ENCODE assay signal across 1 cellular context in genomic region chr1:231240883-231241735, GRCh38.
TF ChIP-seq lines count a peak whose summit lies in the region.

GNPAT (plus strand) TSS chr1:231241212; CDS start chr1:231241379, 167 bp downstream.

TF ChIP-seq in HepG2, 621 proteins besides CTCF, POLR2A, EP300 and RAD21 (continued from another document and continues in another):
- TF ChIP-seq ZBED4 (CRISPR knock-in tag; IDR thresholded peaks at IDR 0.05; ENCODE audit: borderline replicate concordance) (no peak; the same call in 1 of the 2 replicates), ZNF878 (CRISPR knock-in tag; IDR thresholded peaks at IDR 0.05) (0 out of 2 replicates have a peak, but pooled peaks have one; percentile 24), REL (CRISPR knock-in tag; conservative IDR thresholded peaks at IDR 0.05) (no peak), HCFC1 (IDR thresholded peaks at IDR 0.05; ENCODE audit: low read depth, low read length) (no peak), ZNF772 (CRISPR knock-in tag; IDR thresholded peaks at IDR 0.05) (peak; percentile 30; the same call in 1 of the 2 replicates), CERS6 (CRISPR knock-in tag; IDR thresholded peaks at IDR 0.05) (no peak), PHF5A (CRISPR knock-in tag; IDR thresholded peaks at IDR 0.05; ENCODE audit: low read depth, unreplicated experiment) (no peak), PCBP1 (IDR thresholded peaks at IDR 0.05; ENCODE audit: borderline replicate concordance, low read depth, low read length) (no peak), AKAP8 (CRISPR knock-in tag; IDR thresholded peaks at IDR 0.05) (no peak), MAF1 (CRISPR knock-in tag; IDR thresholded peaks at IDR 0.05; ENCODE audit: borderline replicate concordance) (no peak), ZFP1 (CRISPR knock-in tag; IDR thresholded peaks at IDR 0.05) (0 out of 2 replicates have a peak, but pooled peaks have one; percentile 33), TBX2 (CRISPR knock-in tag; IDR thresholded peaks at IDR 0.05; ENCODE audit: borderline replicate concordance) (peak; percentile 75), GTF3A (CRISPR knock-in tag; conservative IDR thresholded peaks at IDR 0.05) (peak; percentile 67; the same call in 1 of the 2 replicates), GATA4 (IDR thresholded peaks at IDR 0.05; ENCODE audit: borderline replicate concordance, low read depth) (0 out of 2 replicates have a peak, but pooled peaks have one; percentile 45), ZMAT3 (CRISPR knock-in tag; conservative IDR thresholded peaks at IDR 0.05) (peak; percentile 75; the same call in 1 of the 2 replicates), ZNF549 (CRISPR knock-in tag; IDR thresholded peaks at IDR 0.05) (no peak), BHLHE40 (IDR thresholded peaks at IDR 0.05; ENCODE audit: low read length) (no peak), CC2D1A (CRISPR knock-in tag; IDR thresholded peaks at IDR 0.05) (no peak), ZNF724P (CRISPR knock-in tag; IDR thresholded peaks at IDR 0.05; ENCODE audit: borderline replicate concordance) (no peak), TP53 (CRISPR knock-in tag; conservative IDR thresholded peaks at IDR 0.05) (no peak), GABPA (IDR thresholded peaks at IDR 0.05; ENCODE audit: low read depth, low read length) (peak; percentile 49), GABPA (CRISPR knock-in tag; IDR thresholded peaks at IDR 0.05; ENCODE audit: low read depth) (peak; percentile 80), ZNF292 (CRISPR knock-in tag; IDR thresholded peaks at IDR 0.05; ENCODE audit: borderline replicate concordance, low read depth) (0 out of 2 replicates have a peak, but pooled peaks have one; percentile 36), KDM5B (CRISPR knock-in tag; IDR thresholded peaks at IDR 0.05; ENCODE audit: borderline replicate concordance) (peak; percentile 70; the same call in 1 of the 2 replicates), ZNF615 (CRISPR knock-in tag; IDR thresholded peaks at IDR 0.05; ENCODE audit: borderline replicate concordance) (0 out of 2 replicates have a peak, but pooled peaks have one; percentile 81)
- TF ChIP-seq, protein P1, sequence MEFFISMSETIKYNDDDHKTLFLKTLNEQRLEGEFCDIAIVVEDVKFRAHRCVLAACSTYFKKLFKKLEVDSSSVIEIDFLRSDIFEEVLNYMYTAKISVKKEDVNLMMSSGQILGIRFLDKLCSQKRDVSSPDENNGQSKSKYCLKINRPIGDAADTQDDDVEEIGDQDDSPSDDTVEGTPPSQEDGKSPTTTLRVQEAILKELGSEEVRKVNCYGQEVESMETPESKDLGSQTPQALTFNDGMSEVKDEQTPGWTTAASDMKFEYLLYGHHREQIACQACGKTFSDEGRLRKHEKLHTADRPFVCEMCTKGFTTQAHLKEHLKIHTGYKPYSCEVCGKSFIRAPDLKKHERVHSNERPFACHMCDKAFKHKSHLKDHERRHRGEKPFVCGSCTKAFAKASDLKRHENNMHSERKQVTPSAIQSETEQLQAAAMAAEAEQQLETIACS (CRISPR knock-in tag; IDR thresholded peaks at IDR 0.05), result no peak
- TF ChIP-seq, protein P2, sequence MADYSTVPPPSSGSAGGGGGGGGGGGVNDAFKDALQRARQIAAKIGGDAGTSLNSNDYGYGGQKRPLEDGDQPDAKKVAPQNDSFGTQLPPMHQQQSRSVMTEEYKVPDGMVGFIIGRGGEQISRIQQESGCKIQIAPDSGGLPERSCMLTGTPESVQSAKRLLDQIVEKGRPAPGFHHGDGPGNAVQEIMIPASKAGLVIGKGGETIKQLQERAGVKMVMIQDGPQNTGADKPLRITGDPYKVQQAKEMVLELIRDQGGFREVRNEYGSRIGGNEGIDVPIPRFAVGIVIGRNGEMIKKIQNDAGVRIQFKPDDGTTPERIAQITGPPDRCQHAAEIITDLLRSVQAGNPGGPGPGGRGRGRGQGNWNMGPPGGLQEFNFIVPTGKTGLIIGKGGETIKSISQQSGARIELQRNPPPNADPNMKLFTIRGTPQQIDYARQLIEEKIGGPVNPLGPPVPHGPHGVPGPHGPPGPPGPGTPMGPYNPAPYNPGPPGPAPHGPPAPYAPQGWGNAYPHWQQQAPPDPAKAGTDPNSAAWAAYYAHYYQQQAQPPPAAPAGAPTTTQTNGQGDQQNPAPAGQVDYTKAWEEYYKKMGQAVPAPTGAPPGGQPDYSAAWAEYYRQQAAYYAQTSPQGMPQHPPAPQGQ (CRISPR knock-in tag; IDR thresholded peaks at IDR 0.05; ENCODE audit: borderline replicate concordance), result no peak
- TF ChIP-seq, protein P3, sequence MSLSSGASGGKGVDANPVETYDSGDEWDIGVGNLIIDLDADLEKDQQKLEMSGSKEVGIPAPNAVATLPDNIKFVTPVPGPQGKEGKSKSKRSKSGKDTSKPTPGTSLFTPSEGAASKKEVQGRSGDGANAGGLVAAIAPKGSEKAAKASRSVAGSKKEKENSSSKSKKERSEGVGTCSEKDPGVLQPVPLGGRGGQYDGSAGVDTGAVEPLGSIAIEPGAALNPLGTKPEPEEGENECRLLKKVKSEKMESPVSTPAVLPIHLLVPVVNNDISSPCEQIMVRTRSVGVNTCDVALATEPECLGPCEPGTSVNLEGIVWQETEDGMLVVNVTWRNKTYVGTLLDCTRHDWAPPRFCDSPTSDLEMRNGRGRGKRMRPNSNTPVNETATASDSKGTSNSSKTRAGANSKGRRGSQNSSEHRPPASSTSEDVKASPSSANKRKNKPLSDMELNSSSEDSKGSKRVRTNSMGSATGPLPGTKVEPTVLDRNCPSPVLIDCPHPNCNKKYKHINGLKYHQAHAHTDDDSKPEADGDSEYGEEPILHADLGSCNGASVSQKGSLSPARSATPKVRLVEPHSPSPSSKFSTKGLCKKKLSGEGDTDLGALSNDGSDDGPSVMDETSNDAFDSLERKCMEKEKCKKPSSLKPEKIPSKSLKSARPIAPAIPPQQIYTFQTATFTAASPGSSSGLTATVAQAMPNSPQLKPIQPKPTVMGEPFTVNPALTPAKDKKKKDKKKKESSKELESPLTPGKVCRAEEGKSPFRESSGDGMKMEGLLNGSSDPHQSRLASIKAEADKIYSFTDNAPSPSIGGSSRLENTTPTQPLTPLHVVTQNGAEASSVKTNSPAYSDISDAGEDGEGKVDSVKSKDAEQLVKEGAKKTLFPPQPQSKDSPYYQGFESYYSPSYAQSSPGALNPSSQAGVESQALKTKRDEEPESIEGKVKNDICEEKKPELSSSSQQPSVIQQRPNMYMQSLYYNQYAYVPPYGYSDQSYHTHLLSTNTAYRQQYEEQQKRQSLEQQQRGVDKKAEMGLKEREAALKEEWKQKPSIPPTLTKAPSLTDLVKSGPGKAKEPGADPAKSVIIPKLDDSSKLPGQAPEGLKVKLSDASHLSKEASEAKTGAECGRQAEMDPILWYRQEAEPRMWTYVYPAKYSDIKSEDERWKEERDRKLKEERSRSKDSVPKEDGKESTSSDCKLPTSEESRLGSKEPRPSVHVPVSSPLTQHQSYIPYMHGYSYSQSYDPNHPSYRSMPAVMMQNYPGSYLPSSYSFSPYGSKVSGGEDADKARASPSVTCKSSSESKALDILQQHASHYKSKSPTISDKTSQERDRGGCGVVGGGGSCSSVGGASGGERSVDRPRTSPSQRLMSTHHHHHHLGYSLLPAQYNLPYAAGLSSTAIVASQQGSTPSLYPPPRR (CRISPR knock-in tag; IDR thresholded peaks at IDR 0.05; ENCODE audit: borderline replicate concordance), result peak; percentile 64; the same call in 1 of the 2 replicates
- TF ChIP-seq, protein P4, sequence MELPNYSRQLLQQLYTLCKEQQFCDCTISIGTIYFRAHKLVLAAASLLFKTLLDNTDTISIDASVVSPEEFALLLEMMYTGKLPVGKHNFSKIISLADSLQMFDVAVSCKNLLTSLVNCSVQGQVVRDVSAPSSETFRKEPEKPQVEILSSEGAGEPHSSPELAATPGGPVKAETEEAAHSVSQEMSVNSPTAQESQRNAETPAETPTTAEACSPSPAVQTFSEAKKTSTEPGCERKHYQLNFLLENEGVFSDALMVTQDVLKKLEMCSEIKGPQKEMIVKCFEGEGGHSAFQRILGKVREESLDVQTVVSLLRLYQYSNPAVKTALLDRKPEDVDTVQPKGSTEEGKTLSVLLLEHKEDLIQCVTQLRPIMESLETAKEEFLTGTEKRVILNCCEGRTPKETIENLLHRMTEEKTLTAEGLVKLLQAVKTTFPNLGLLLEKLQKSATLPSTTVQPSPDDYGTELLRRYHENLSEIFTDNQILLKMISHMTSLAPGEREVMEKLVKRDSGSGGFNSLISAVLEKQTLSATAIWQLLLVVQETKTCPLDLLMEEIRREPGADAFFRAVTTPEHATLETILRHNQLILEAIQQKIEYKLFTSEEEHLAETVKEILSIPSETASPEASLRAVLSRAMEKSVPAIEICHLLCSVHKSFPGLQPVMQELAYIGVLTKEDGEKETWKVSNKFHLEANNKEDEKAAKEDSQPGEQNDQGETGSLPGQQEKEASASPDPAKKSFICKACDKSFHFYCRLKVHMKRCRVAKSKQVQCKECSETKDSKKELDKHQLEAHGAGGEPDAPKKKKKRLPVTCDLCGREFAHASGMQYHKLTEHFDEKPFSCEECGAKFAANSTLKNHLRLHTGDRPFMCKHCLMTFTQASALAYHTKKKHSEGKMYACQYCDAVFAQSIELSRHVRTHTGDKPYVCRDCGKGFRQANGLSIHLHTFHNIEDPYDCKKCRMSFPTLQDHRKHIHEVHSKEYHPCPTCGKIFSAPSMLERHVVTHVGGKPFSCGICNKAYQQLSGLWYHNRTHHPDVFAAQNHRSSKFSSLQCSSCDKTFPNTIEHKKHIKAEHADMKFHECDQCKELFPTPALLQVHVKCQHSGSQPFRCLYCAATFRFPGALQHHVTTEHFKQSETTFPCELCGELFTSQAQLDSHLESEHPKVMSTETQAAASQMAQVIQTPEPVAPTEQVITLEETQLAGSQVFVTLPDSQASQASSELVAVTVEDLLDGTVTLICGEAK (IDR thresholded peaks at IDR 0.05), result no peak
- TF ChIP-seq, protein P4 (CRISPR knock-in tag; IDR thresholded peaks at IDR 0.05), result no peak; the same call in 1 of the 2 replicates
- TF ChIP-seq, protein P5, sequence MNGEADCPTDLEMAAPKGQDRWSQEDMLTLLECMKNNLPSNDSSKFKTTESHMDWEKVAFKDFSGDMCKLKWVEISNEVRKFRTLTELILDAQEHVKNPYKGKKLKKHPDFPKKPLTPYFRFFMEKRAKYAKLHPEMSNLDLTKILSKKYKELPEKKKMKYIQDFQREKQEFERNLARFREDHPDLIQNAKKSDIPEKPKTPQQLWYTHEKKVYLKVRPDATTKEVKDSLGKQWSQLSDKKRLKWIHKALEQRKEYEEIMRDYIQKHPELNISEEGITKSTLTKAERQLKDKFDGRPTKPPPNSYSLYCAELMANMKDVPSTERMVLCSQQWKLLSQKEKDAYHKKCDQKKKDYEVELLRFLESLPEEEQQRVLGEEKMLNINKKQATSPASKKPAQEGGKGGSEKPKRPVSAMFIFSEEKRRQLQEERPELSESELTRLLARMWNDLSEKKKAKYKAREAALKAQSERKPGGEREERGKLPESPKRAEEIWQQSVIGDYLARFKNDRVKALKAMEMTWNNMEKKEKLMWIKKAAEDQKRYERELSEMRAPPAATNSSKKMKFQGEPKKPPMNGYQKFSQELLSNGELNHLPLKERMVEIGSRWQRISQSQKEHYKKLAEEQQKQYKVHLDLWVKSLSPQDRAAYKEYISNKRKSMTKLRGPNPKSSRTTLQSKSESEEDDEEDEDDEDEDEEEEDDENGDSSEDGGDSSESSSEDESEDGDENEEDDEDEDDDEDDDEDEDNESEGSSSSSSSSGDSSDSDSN (CRISPR knock-in tag; IDR thresholded peaks at IDR 0.05), result peak; percentile 87
